8 cellular contexts compared by ENCODE assay signal in genomic region chr6:31572041-31572911, GRCh38. TPM values are rescaled to one million over a fixed set of nuclear protein-coding genes. Genes with fewer than 3 reads are reported as not detected.
DNase-seq lines count a peak whose midpoint lies in the region; TF ChIP-seq lines count a peak whose summit lies in the region.

Gene LTA (plus strand): TSS chr6:31572289. CDS start chr6:31572743, 454 bp downstream.

- H2AFZ ChIP-seq in GM23248, result no peak within 1 kb of the TSS

- H3K36me3 Mint-ChIP-seq in endodermal cell (ENCODE audit: low read depth) (no peaks in the 10 kb centered on the region), nephron progenitor cell (ENCODE audit: low read depth) (no peaks in the 10 kb centered on the region)

- H3K36me3 ChIP-seq in H7 (replicated peaks; ENCODE audit: control insufficient read depth, insufficient read depth, low read length) (no peaks in the 10 kb centered on the region), esophagus (ENCODE audit: control insufficient read depth in 2 of 2, insufficient read depth in 2 of 2, low read length in 1 of 2) (no peaks in the 10 kb centered on the region), transverse colon (no peaks in the 10 kb centered on the region), GM23248 (ENCODE audit: low read depth) (no peaks in the 10 kb centered on the region), endodermal cell (ENCODE audit: control insufficient read depth, insufficient read depth, low read length) (no peaks in the 10 kb centered on the region)

- intact Hi-C loops in transverse colon (cut with DNase I; ENCODE audit: low total_unique reads), result no loop called here

- TF ChIP-seq POLR2A in transverse colon (IDR thresholded peaks at IDR 0.05), result peak; percentile 35

- peaks cover 26% of the 10 kb centered on the region for H3K27me3 Mint-ChIP-seq in endodermal cell (ENCODE audit: insufficient read depth)
- H3K27me3 Mint-ChIP-seq in nephron progenitor cell (ENCODE audit: low read depth, poor library complexity), result peaks cover 49% of the 10 kb centered on the region

- H3K4me1 ChIP-seq in esophagus (ENCODE audit: control insufficient read depth in 2 of 2, insufficient read depth in 2 of 2, low read length in 1 of 2) (peaks cover 0 to 2% of the 10 kb centered on the region in 2 donors), transverse colon (peaks cover 0 to 13% (median 0%) of the 10 kb centered on the region in 4 donors), GM23248 (ENCODE audit: insufficient read depth) (no peaks in the 10 kb centered on the region), endodermal cell (ENCODE audit: control insufficient read depth, insufficient read depth, low read length) (peaks cover 6% of the 10 kb centered on the region)

- in situ Hi-C loops in transverse colon (cut with MboI; ENCODE audit: low pct_ligation_motif_present in 1 of 4, low pct_unique_long_range_greater_than_20kb in 1 of 4, low sequenced_read_pairs in 3 of 4) (no loop called here), GM23248 (cut with MboI) (no loop called here)

- H3K4me1 Mint-ChIP-seq in endodermal cell (peaks cover 7% of the 10 kb centered on the region), nephron progenitor cell (peaks cover 44% of the 10 kb centered on the region)

- H3K9me2 ChIP-seq in GM23248 (ENCODE audit: insufficient read depth), result no peaks in the 10 kb centered on the region

- DNase-seq in H7, result peak; percentile 49
- peak; percentile 67 for DNase-seq in activated CD4-positive, alpha-beta T cell treated with anti-CD3 and anti-CD28 coated beads for 1 hour
- peak; percentile 43 for DNase-seq in transverse colon
- DNase-seq in GM23248, result no peak
- DNase-seq in endodermal cell, result no peak
- no peak for DNase-seq in amygdala (lab: John Stamatoyannopoulos, UW)
- no peak for DNase-seq in nephron progenitor cell

- 74 to 76% methylated on average over 27 of the region's 27 CpGs for WGBS in esophagus, 2 donors
- WGBS in transverse colon (ENCODE audit: low coverage in 1 of 2), 2 donors, result 73 to 86% methylated on average over 9 to 23 of the region's 27 CpGs
- WGBS in GM23248 (ENCODE audit: low coverage in 1 of 2, low lambda C conversion rate in 2 of 2, missing lambda C conversion rate in 2 of 2), 2 experiments, result 73 to 87% methylated on average over 23 to 27 of the region's 27 CpGs
- WGBS in endodermal cell (ENCODE audit: insufficient coverage in 1 of 2, insufficient read length in 1 of 2), 2 experiments, result 93 to 97% methylated on average over 20 to 27 of the region's 27 CpGs

- no peak within 1 kb of the TSS for H3K4me3 ChIP-seq in H7 (ENCODE audit: insufficient read depth, low read depth, low read length)
- H3K4me3 ChIP-seq in esophagus (ENCODE audit: low read depth in 1 of 2, low read length in 2 of 2), result peak within 1 kb of the TSS in 1 of 2 donors; percentile 28
- H3K4me3 ChIP-seq in transverse colon, result peak within 1 kb of the TSS in 1 of 4 donors; percentile 28
- no peak within 1 kb of the TSS for H3K4me3 ChIP-seq in GM23248
- no peak within 1 kb of the TSS for H3K4me3 ChIP-seq in endodermal cell (ENCODE audit: low read length)

- no peak within 1 kb of the TSS for H3K27ac Mint-ChIP-seq in endodermal cell
- H3K27ac Mint-ChIP-seq in nephron progenitor cell, result no peak within 1 kb of the TSS

- H3K27ac ChIP-seq in esophagus (ENCODE audit: low read depth in 2 of 2, low read length in 1 of 2), result peak within 1 kb of the TSS; percentile 18 to 63
- H3K27ac ChIP-seq in transverse colon, result peak within 1 kb of the TSS; percentile 17 to 67 (median 58)
- H3K27ac ChIP-seq in GM23248, result no peak within 1 kb of the TSS
- H3K27ac ChIP-seq in endodermal cell (ENCODE audit: low read depth, low read length), result no peak within 1 kb of the TSS

- no peak within 1 kb of the TSS for H3K4me3 Mint-ChIP-seq in endodermal cell
- no peak within 1 kb of the TSS for H3K4me3 Mint-ChIP-seq in nephron progenitor cell

- H3F3A ChIP-seq in GM23248 (ENCODE audit: insufficient read depth), result no peaks in the 10 kb centered on the region

- H3K9me3 ChIP-seq in esophagus (ENCODE audit: control insufficient read depth in 2 of 2, insufficient read depth in 1 of 2, low read depth in 1 of 2, low read length in 1 of 2) (no peaks in the 10 kb centered on the region), transverse colon (no peaks in the 10 kb centered on the region), GM23248 (ENCODE audit: low read depth) (no peaks in the 10 kb centered on the region), endodermal cell (ENCODE audit: control insufficient read depth, low read length) (no peaks in the 10 kb centered on the region)

- H3K27me3 ChIP-seq in H7 (ENCODE audit: control insufficient read depth, insufficient read depth, low read length), result peaks cover 7% of the 10 kb centered on the region; the same call in 1 of the 2 replicates
- H3K27me3 ChIP-seq in esophagus (ENCODE audit: control insufficient read depth in 1 of 2, insufficient read depth in 2 of 2, low read length in 2 of 2), result no peaks in the 10 kb centered on the region
- peaks cover 5% of the 10 kb centered on the region for H3K27me3 ChIP-seq in transverse colon
- H3K27me3 ChIP-seq in GM23248 (replicated peaks; ENCODE audit: insufficient read depth), result no peaks in the 10 kb centered on the region
- H3K27me3 ChIP-seq in endodermal cell (ENCODE audit: control insufficient read depth, insufficient read depth, low read length, poor library complexity, severe bottlenecking), result no peaks in the 10 kb centered on the region

- H4K20me1 ChIP-seq in GM23248 (ENCODE audit: insufficient read depth), result no peaks in the 10 kb centered on the region

- no peak for TF ChIP-seq EP300 in transverse colon (IDR thresholded peaks at IDR 0.05; ENCODE audit: low read depth)

- H3K9me3 Mint-ChIP-seq in endodermal cell (no peaks in the 10 kb centered on the region), nephron progenitor cell (no peaks in the 10 kb centered on the region)

- no peak for TF ChIP-seq CTCF in transverse colon (IDR thresholded peaks at IDR 0.05)
- TF ChIP-seq CTCF in endodermal cell (conservative IDR thresholded peaks at IDR 0.05), result no peak
- no peak for TF ChIP-seq CTCF in nephron progenitor cell (IDR thresholded peaks at IDR 0.05)

- H3K9ac ChIP-seq in GM23248, result no peak within 1 kb of the TSS
- H3K9ac ChIP-seq in endodermal cell (ENCODE audit: extremely low read depth, low read length, poor library complexity, severe bottlenecking), result no peak within 1 kb of the TSS

- no peaks in the 10 kb centered on the region for H3K79me2 ChIP-seq in GM23248 (ENCODE audit: insufficient read depth)

- no peak within 1 kb of the TSS for H3K4me2 ChIP-seq in GM23248 (ENCODE audit: unreplicated experiment)

RNA-seq across cellular contexts. Expression of gene LTA, which starts in this region (rescaled TPM):
- 0.44 TPM in 1 of 2 replicates, not detected in the other for total RNA-seq in H7 (2014; rRNA removed; shearing (Covaris generic))
- polyA plus RNA-seq in esophagus (under 1 TPM; 0.10 to 0.14 TPM), GM23248 (2016; fragmentation: Nextera tagmentation; extraction: Ambion mirVana) (not detected in 2 replicates)
- total RNA-seq in transverse colon (not detected), endodermal cell (not detected)
- not detected in 2 replicates for total RNA-seq in GM23248 (2014; rRNA removed; shearing (Covaris generic))
- polyA plus RNA-seq in endodermal cell (2013, experiment 1 of 2), result 0.21 TPM
- not detected for polyA plus RNA-seq in endodermal cell (2013, experiment 2 of 2)

Comparison
In these comparisons a context has a peak if more than half of its experiments do, and no peak if none do; other contexts are left out.
1. Peak in DNase-seq in H7; RNA of the gene not detected or under 1 TPM.
2. Peak in DNase-seq and H3K27ac ChIP-seq in transverse colon; RNA of the gene not detected or under 1 TPM.
3. H3K27ac ChIP-seq: peak in esophagus (2 of 2); none in GM23248 (single experiment) and endodermal cell (single experiment).